ENCODE assay signal across 8 cellular contexts in the genomic region with DNA sequence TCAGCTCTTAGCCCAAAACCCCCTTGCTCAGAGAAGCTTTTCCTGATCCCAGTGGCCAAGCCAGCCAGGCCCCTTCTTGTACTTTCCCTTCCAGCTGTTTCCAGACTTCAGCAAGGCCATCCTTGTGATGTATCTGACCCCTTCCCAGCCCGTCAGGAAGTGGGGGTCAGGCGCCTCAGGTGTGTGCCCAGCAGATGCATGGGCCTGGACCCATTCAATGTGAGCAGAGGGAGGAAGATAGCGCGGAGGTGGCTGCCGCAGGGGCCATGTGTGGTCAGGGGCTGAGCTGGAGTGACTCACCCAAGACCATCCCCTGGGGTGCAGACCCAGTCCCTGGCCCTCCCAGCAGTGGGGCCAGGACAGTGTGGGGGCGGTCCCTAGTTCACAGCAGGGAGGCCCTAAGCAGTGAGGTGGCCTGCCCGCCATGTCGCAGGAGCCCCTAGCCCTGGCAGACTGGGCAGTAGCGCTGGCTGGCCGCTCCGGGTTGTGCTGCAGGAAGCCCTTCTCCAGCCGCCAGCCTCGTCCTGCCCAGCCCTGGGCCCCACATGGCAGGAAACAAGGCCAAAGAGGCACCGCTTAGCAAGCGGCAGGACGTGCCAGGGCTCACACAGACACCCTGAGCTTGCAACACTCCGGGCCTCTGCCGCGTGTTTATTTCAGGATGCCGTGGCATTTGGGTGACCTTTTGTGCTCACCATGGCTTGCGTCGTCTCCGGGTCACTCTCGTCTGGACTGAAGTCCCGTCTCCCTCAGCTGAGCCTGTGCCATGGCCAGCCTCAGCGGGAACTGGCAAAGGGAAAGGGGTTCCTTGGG. TPM values are rescaled to one million over a fixed set of nuclear protein-coding genes. Genes with fewer than 3 reads are reported as not detected.
DNase-seq lines count a peak whose midpoint lies in the region; ATAC-seq and TF ChIP-seq lines count a peak whose summit lies in the region.

No MANE protein-coding gene starts in this region.

- no peak overlapping the region for H3K4me3 Mint-ChIP-seq in progenitor cell of endocrine pancreas (ENCODE audit: low read depth)
- H3K4me3 Mint-ChIP-seq in activated CD8-positive, alpha-beta T cell treated with anti-CD3 and anti-CD28 coated beads for 36 hours, result no peak overlapping the region

- TF ChIP-seq POLR2A in breast epithelium (IDR thresholded peaks at IDR 0.05), result no peak

- H3K4me1 Mint-ChIP-seq in progenitor cell of endocrine pancreas (ENCODE audit: low read depth), result no peaks in the 10 kb centered on the region
- no peaks in the 10 kb centered on the region for H3K4me1 Mint-ChIP-seq in activated CD8-positive, alpha-beta T cell treated with anti-CD3 and anti-CD28 coated beads for 36 hours (ENCODE audit: low read depth)

- H3K36me3 Mint-ChIP-seq in progenitor cell of endocrine pancreas (ENCODE audit: insufficient read depth), result peaks cover 1% of the 10 kb centered on the region
- no peaks in the 10 kb centered on the region for H3K36me3 Mint-ChIP-seq in activated CD8-positive, alpha-beta T cell treated with anti-CD3 and anti-CD28 coated beads for 36 hours (ENCODE audit: low read depth)

- no peak for TF ChIP-seq CTCF in breast epithelium (IDR thresholded peaks at IDR 0.05)
- TF ChIP-seq CTCF in progenitor cell of endocrine pancreas (IDR thresholded peaks at IDR 0.05; ENCODE audit: unreplicated experiment), result no peak
- no peak for TF ChIP-seq CTCF in activated CD8-positive, alpha-beta T cell treated with anti-CD3 and anti-CD28 coated beads for 36 hours (IDR thresholded peaks at IDR 0.05)

- H3K9me3 Mint-ChIP-seq in progenitor cell of endocrine pancreas (ENCODE audit: low read depth), result no peaks in the 10 kb centered on the region
- no peaks in the 10 kb centered on the region for H3K9me3 Mint-ChIP-seq in activated CD8-positive, alpha-beta T cell treated with anti-CD3 and anti-CD28 coated beads for 36 hours

- H3K27me3 ChIP-seq in breast epithelium (no peaks in the 10 kb centered on the region), right cardiac atrium (ENCODE audit: control insufficient read depth, insufficient read depth) (no peaks in the 10 kb centered on the region)

- H3K36me3 ChIP-seq in breast epithelium, result no peaks in the 10 kb centered on the region

- intact Hi-C loops in breast epithelium (cut with DNase I; ENCODE audit: low total_unique reads) (no loop called here), right cardiac atrium (cut with DNase I) (no loop called here), sciatic nerve (cut with DNase I) (no loop called here)
- intact Hi-C loops in activated CD8-positive, alpha-beta T cell treated with anti-CD3 and anti-CD28 coated beads for 36 hours (cut with micrococcal nuclease), result no loop called here

- 29% methylated on average over 26 of the region's 26 CpGs for WGBS in right cardiac atrium

- no peak overlapping the region for H3K27ac Mint-ChIP-seq in progenitor cell of endocrine pancreas
- no peak overlapping the region for H3K27ac Mint-ChIP-seq in activated CD8-positive, alpha-beta T cell treated with anti-CD3 and anti-CD28 coated beads for 36 hours

- H3K27ac ChIP-seq in breast epithelium (peak overlapping the region; percentile 51 to 90), right cardiac atrium (ENCODE audit: low read length) (peak overlapping the region; percentile 79)

- ATAC-seq in right cardiac atrium (peak; percentile 86 to 88), sciatic nerve (peak; percentile 90)
- ATAC-seq in activated CD8-positive, alpha-beta T cell treated with anti-CD3 and anti-CD28 coated beads for 36 hours, result no peak

- no peaks in the 10 kb centered on the region for H3K27me3 Mint-ChIP-seq in progenitor cell of endocrine pancreas
- no peaks in the 10 kb centered on the region for H3K27me3 Mint-ChIP-seq in activated CD8-positive, alpha-beta T cell treated with anti-CD3 and anti-CD28 coated beads for 36 hours

- H3K9me3 ChIP-seq in breast epithelium (no peaks in the 10 kb centered on the region), right cardiac atrium (ENCODE audit: control insufficient read depth, low read length) (no peaks in the 10 kb centered on the region)

- CTCF ChIA-PET in activated CD8-positive, alpha-beta T cell treated with anti-CD3 and anti-CD28 coated beads for 36 hours (lab: Charles Lee), result interaction anchor here (1.8 to 2.0 kb wide), 2 partner anchors 12 to 18 kb away, joined by 5 to 9 read pairs; partner anchors contain the start of gene ADSS1

- no peak overlapping the region for H3K4me3 ChIP-seq in breast epithelium
- no peak overlapping the region for H3K4me3 ChIP-seq in right cardiac atrium (ENCODE audit: low read length)

- no peaks in the 10 kb centered on the region for H3K4me1 ChIP-seq in breast epithelium
- peaks cover 25% of the 10 kb centered on the region for H3K4me1 ChIP-seq in right cardiac atrium (ENCODE audit: control insufficient read depth, insufficient read depth, low read length)

- POLR2A ChIA-PET in activated CD8-positive, alpha-beta T cell treated with anti-CD3 and anti-CD28 coated beads for 36 hours (lab: Charles Lee), result interaction anchor here (0.5 kb wide), 1 partner anchor 14 kb away, joined by 3 read pairs; no protein-coding TSS in a partner anchor

- DNase-seq in GM03348 (ENCODE audit: low spot score), result peak; percentile 88
- DNase-seq in breast epithelium (ENCODE audit: low spot score in 2 of 2), result peak in 1 of 2 donors; percentile 56
- peak; percentile 94 to 97 (median 96) for DNase-seq in right cardiac atrium
- peak; percentile 84 for DNase-seq in sciatic nerve (ENCODE audit: low spot score)
- no peak for DNase-seq in NCI-H226
- no peak for DNase-seq in COLO668 (lab: John Stamatoyannopoulos, UW; ENCODE audit: unreplicated experiment)
- no peak for DNase-seq in progenitor cell of endocrine pancreas (ENCODE audit: low spot score, unreplicated experiment)
- no peak for DNase-seq in activated CD8-positive, alpha-beta T cell treated with anti-CD3 and anti-CD28 coated beads for 36 hours

RNA-seq across cellular contexts. Expression of gene ADSS1, which starts 12.0 kb away (rescaled TPM):
- 10 to 100 TPM in 1 of 3 donors, 1 to 10 TPM in 2; 6.9 to 13.0 (median 7.3) TPM for total RNA-seq in breast epithelium
- 100 to 1,000 TPM; 156 to 212 (median 188) TPM for total RNA-seq in right cardiac atrium
- polyA plus RNA-seq in right cardiac atrium, result 217 TPM
- total RNA-seq in sciatic nerve, result 11.5 TPM
- total RNA-seq in progenitor cell of endocrine pancreas, result 8.9 and 9.7 TPM in 2 replicates
- total RNA-seq in activated CD8-positive, alpha-beta T cell treated with anti-CD3 and anti-CD28 coated beads for 36 hours, result 1 to 10 TPM; 2.7 to 3.0 TPM

RNA-seq across cellular contexts. Expression of gene SIVA1, which starts 16.9 kb away (rescaled TPM):
- total RNA-seq in breast epithelium, result 100 to 1,000 TPM; 181 to 225 (median 223) TPM
- total RNA-seq in right cardiac atrium, result 10 to 100 TPM; 74.6 to 88.5 (median 85.1) TPM
- polyA plus RNA-seq in right cardiac atrium, result 201 TPM
- 56.6 TPM for total RNA-seq in sciatic nerve
- total RNA-seq in progenitor cell of endocrine pancreas, result 98.6 and 116 TPM in 2 replicates
- 100 to 1,000 TPM; 115 to 125 TPM for total RNA-seq in activated CD8-positive, alpha-beta T cell treated with anti-CD3 and anti-CD28 coated beads for 36 hours

RNA-seq across cellular contexts. Expression of gene INF2, which starts 46.6 kb away (rescaled TPM):
- total RNA-seq in breast epithelium (10 to 100 TPM; 31.0 to 70.9 (median 51.5) TPM), right cardiac atrium (10 to 100 TPM; 36.2 to 46.4 (median 42.3) TPM), sciatic nerve (343 TPM), progenitor cell of endocrine pancreas (69.2 and 75.3 TPM in 2 replicates)
- 36.6 TPM for polyA plus RNA-seq in right cardiac atrium
- total RNA-seq in activated CD8-positive, alpha-beta T cell treated with anti-CD3 and anti-CD28 coated beads for 36 hours, result 10 to 100 TPM; 61.5 to 65.0 TPM

RNA-seq across cellular contexts. Expression of gene AKT1, which starts 59.5 kb away (rescaled TPM):
- 100 to 1,000 TPM in 2 of 3 donors, 10 to 100 TPM in 1; 91.9 to 119 (median 116) TPM for total RNA-seq in breast epithelium
- 100 to 1,000 TPM; 120 to 154 (median 126) TPM for total RNA-seq in right cardiac atrium
- 101 TPM for polyA plus RNA-seq in right cardiac atrium
- 90.4 TPM for total RNA-seq in sciatic nerve
- total RNA-seq in progenitor cell of endocrine pancreas, result 147 and 151 TPM in 2 replicates
- total RNA-seq in activated CD8-positive, alpha-beta T cell treated with anti-CD3 and anti-CD28 coated beads for 36 hours, result 100 to 1,000 TPM; 116 to 121 TPM

Comparison
In these comparisons a context has a peak if more than half of its experiments do, and no peak if none do; other contexts are left out.
1. DNase-seq: peak in GM03348 (single experiment), right cardiac atrium (3 of 3) and sciatic nerve (single experiment); none in NCI-H226 (single experiment), COLO668 (single experiment), progenitor cell of endocrine pancreas (single experiment) and activated CD8-positive, alpha-beta T cell treated with anti-CD3 and anti-CD28 coated beads for 36 hours (single experiment).
2. RNA of gene ADSS1, which starts 12.0 kb away (total RNA-seq): 156 to 212 TPM in right cardiac atrium; 11.5 TPM in sciatic nerve (single experiment), 8.9 to 9.7 TPM in progenitor cell of endocrine pancreas, 6.9 to 13.0 TPM in breast epithelium and 2.7 to 3.0 TPM in activated CD8-positive, alpha-beta T cell treated with anti-CD3 and anti-CD28 coated beads for 36 hours; every median in the first group is over 10 times any median in the second.